8 cellular contexts compared by ENCODE assay signal in the genomic region with DNA sequence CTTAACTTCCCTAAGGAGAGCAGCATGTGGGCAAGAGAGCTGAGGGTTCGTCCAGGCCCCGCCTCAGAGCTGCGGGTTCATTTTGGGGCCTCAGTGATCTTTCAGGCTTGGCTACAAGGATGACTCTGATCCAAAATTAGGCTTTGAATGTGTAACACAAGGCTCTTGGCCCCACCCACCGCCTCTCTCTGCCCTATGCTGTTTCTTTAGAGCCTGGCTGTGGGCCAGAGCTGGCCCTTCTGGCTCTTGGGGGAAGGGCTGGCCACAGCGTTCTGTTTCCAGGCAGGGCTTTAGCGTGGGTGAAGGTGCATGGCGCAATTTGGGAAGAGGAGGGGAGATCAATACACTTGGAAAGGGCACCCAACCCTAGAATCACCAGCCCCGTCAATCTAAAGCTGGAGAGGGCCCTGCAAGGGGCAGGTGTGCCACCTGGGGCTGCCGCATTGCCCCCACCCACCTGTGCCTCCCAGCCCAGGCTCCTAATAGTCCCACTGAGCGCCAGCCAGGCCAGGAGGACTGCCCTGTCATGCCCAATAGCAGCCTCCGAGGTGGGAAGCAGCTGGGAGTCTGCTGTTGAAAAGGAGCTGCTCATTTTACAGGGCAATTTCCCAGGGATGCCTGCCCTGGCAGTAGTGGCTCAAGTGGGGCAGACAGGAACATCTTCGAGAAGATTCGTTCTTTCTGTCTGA.
DNase-seq lines count a peak whose midpoint lies in the region; ATAC-seq, FAIRE-seq and TF ChIP-seq lines count a peak whose summit lies in the region.

No MANE protein-coding gene starts in this region.

- H3K27me3 Mint-ChIP-seq in astrocyte (ENCODE audit: low read depth, unreplicated experiment) = no peaks in the 10 kb centered on the region

- H3K4me1 Mint-ChIP-seq in astrocyte (ENCODE audit: low read depth, unreplicated experiment) = peaks cover 34% of the 10 kb centered on the region

- no peak for FAIRE-seq in astrocyte (lab: Jason Lieb, UNC)

- intact Hi-C loops in right cardiac atrium (cut with DNase I) = no loop called here

- no peaks in the 10 kb centered on the region for H3K27me3 ChIP-seq in astrocyte (ENCODE audit: insufficient read depth, low read length)
- H3K27me3 ChIP-seq in right cardiac atrium (ENCODE audit: control insufficient read depth, insufficient read depth) = no peaks in the 10 kb centered on the region
- no peaks in the 10 kb centered on the region for H3K27me3 ChIP-seq in skeletal muscle tissue (ENCODE audit: control insufficient read depth in 3 of 3, insufficient read depth in 3 of 3, low read length in 3 of 3)

- peak overlapping the region; percentile 60 for H2AFZ ChIP-seq in astrocyte (ENCODE audit: low read depth, low read length)

- H4K20me1 ChIP-seq in astrocyte (ENCODE audit: insufficient read depth, low read length) = no peaks in the 10 kb centered on the region

- no peak overlapping the region for H3K4me3 ChIP-seq in astrocyte (ENCODE audit: insufficient read depth, low read depth, low read length)
- no peak overlapping the region for H3K4me3 ChIP-seq in right cardiac atrium (ENCODE audit: low read length)
- H3K4me3 ChIP-seq in skeletal muscle tissue (ENCODE audit: low read length in 3 of 3) = peak overlapping the region; percentile 38 to 71 (median 57)

- peaks cover 47% of the 10 kb centered on the region for H3K4me1 ChIP-seq in astrocyte (ENCODE audit: insufficient read depth, low read length)
- peaks cover 9% of the 10 kb centered on the region for H3K4me1 ChIP-seq in right cardiac atrium (ENCODE audit: control insufficient read depth, insufficient read depth, low read length)
- peaks cover 48 to 63% (median 56%) of the 10 kb centered on the region in 3 donors for H3K4me1 ChIP-seq in skeletal muscle tissue (ENCODE audit: control insufficient read depth in 3 of 3, insufficient read depth in 3 of 3, low read length in 3 of 3)

- H3K27ac ChIP-seq in astrocyte (ENCODE audit: low read depth, low read length) = peak overlapping the region; percentile 52
- peak overlapping the region; percentile 82 for H3K27ac ChIP-seq in right cardiac atrium (ENCODE audit: low read length)
- H3K27ac ChIP-seq in skeletal muscle tissue (ENCODE audit: low read depth, low read length) = peak overlapping the region; percentile 94

- H3K4me2 ChIP-seq in astrocyte (ENCODE audit: low read length) = peak overlapping the region; percentile 65

- H3K4me3 Mint-ChIP-seq in astrocyte (ENCODE audit: unreplicated experiment) = peak overlapping the region; percentile 58

- H3K9ac ChIP-seq in astrocyte (ENCODE audit: low read length) (peak overlapping the region; percentile 44), skeletal muscle tissue (ENCODE audit: low read depth in 1 of 3, low read length in 3 of 3) (peak overlapping the region; percentile 69 to 80 (median 69))

- H3K36me3 ChIP-seq in astrocyte (ENCODE audit: insufficient read depth, low read length) = no peaks in the 10 kb centered on the region
- H3K36me3 ChIP-seq in skeletal muscle tissue (ENCODE audit: control insufficient read depth in 3 of 3, insufficient read depth in 3 of 3, low read length in 3 of 3) = no peaks in the 10 kb centered on the region

- 38% methylated on average over 13 of the region's 13 CpGs for WGBS in right cardiac atrium

- no peaks in the 10 kb centered on the region for H3K79me2 ChIP-seq in astrocyte (ENCODE audit: insufficient read depth, low read length)

- H3K9me3 Mint-ChIP-seq in astrocyte (ENCODE audit: unreplicated experiment) = no peaks in the 10 kb centered on the region

- ATAC-seq in right cardiac atrium (peak; percentile 93), GM19023 (IDR thresholded peaks at IDR 0.05; ENCODE audit: unreplicated experiment) (no peak), HG03565 (IDR thresholded peaks at IDR 0.05; ENCODE audit: unreplicated experiment) (no peak)

- H3K9me3 ChIP-seq in astrocyte (ENCODE audit: insufficient read depth, low read depth, low read length) (no peaks in the 10 kb centered on the region), right cardiac atrium (ENCODE audit: control insufficient read depth, low read length) (no peaks in the 10 kb centered on the region), skeletal muscle tissue (ENCODE audit: control insufficient read depth in 3 of 3, low read length in 3 of 3) (no peaks in the 10 kb centered on the region)

- no peak for TF ChIP-seq CTCF in astrocyte (IDR thresholded peaks at IDR 0.05; ENCODE audit: insufficient read depth, low read depth, low read length)

- no peaks in the 10 kb centered on the region for H3K36me3 Mint-ChIP-seq in astrocyte (ENCODE audit: low read depth, unreplicated experiment)

- DNase-seq in EH (ENCODE audit: low read depth) = peak; percentile 85
- DNase-seq in NCI-H2171 (lab: John Stamatoyannopoulos, UW) = peak; percentile 80
- peak; percentile 74 for DNase-seq in astrocyte (ENCODE audit: low read depth)
- peak; percentile 93 to 97 (median 94) for DNase-seq in right cardiac atrium
- no peak for DNase-seq in activated CD4-positive, alpha-beta T cell treated with anti-CD3 and anti-CD28 coated beads, Interleukin-2, amount 50 U/mL, for 4 hours

- peak overlapping the region; percentile 82 for H3K27ac Mint-ChIP-seq in astrocyte (ENCODE audit: unreplicated experiment)

Comparison
In these comparisons a context has a peak if more than half of its experiments do, and no peak if none do; other contexts are left out.
1. DNase-seq: peak in EH (single experiment), NCI-H2171 (single experiment), astrocyte (single experiment) and right cardiac atrium (3 of 3); none in activated CD4-positive, alpha-beta T cell treated with anti-CD3 and anti-CD28 coated beads, Interleukin-2, amount 50 U/mL, for 4 hours (0 of 2).
2. H3K4me3 ChIP-seq: peak in skeletal muscle tissue (3 of 3); none in astrocyte (single experiment) and right cardiac atrium (single experiment).
3. ATAC-seq: peak in right cardiac atrium (2 of 2); none in GM19023 (single experiment) and HG03565 (single experiment).
4. Peak in every context shown above with its lines, with median percentiles within 50 percentile points of each other: H3K27ac ChIP-seq.